11 cellular contexts compared by ENCODE assay signal in the genomic region with DNA sequence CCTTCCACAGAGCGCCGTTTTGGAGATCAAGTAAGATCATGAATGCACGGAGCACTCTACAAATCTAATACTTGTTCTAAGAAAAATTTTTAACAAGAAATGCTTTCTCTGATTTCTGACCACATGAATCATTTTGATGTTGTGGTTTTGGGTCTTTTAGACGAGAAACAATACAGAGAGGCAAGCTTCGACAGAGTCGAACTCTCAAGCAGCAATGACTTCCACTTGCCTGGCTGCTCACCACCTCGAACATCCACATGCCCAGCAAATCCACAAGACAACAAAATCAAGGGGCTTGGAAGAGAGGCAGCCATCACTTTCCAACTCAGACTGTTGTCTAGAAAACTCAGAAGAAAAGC.
DNase-seq lines count a peak whose midpoint lies in the region; ATAC-seq and TF ChIP-seq lines count a peak whose summit lies in the region.
"Had no signal": no experiment of that assay in that cellular context is flagged by ENCODE, and none has a peak within 500 bp of the region (broad histone marks: within the 10 kb centered on the region; RNA-seq: fewer than 3 reads in every experiment).

No MANE protein-coding gene starts in this region.

- H3K27ac Mint-ChIP-seq in CD8-positive, alpha-beta T cell, result peak overlapping the region; percentile 94
- H3K27ac Mint-ChIP-seq in natural killer cell, result peak overlapping the region; percentile 95 to 98

- TF ChIP-seq CTCF in CD8-positive, alpha-beta T cell (IDR thresholded peaks at IDR 0.05), result no peak
- no peak for TF ChIP-seq CTCF in OCI-LY1 (IDR thresholded peaks at IDR 0.05; ENCODE audit: low read length)
- TF ChIP-seq CTCF in mammary epithelial cell (conservative IDR thresholded peaks at IDR 0.05 in 1 of 2, IDR thresholded peaks at IDR 0.05 in 1 of 2; ENCODE audit: extremely low read depth in 1 of 2, insufficient read depth in 1 of 2, low read depth in 1 of 2, low read length in 2 of 2), result no peak
- TF ChIP-seq CTCF in natural killer cell (IDR thresholded peaks at IDR 0.05), result no peak

- peaks cover 23% of the 10 kb centered on the region for H3K36me3 Mint-ChIP-seq in CD8-positive, alpha-beta T cell
- peaks cover 12% of the 10 kb centered on the region for H3K36me3 Mint-ChIP-seq in natural killer cell

- dilution Hi-C loops in mammary epithelial cell (cut with HindIII; ENCODE audit: low sequenced_read_pairs), result loop anchor here (5.0 kb wide), 1 partner anchor 81 kb away; no protein-coding TSS in a partner anchor

- H3F3A ChIP-seq in OCI-LY1 (ENCODE audit: insufficient read depth, low read length), result peaks cover 9% of the 10 kb centered on the region; the same call in 1 of the 2 replicates

- H3K4me2 ChIP-seq in OCI-LY1 (ENCODE audit: low read length), result no peak overlapping the region
- peak overlapping the region; percentile 81 for H3K4me2 ChIP-seq in mammary epithelial cell (ENCODE audit: insufficient read depth, low read depth, low read length)

- POLR2A ChIA-PET in CD8-positive, alpha-beta T cell (lab: Charles Lee), result interaction anchor here (0.8 kb wide), 1 partner anchor 152 kb away, joined by 3 read pairs; no protein-coding TSS in a partner anchor

- H3K9ac ChIP-seq in OCI-LY1 (ENCODE audit: low read length), result no peak overlapping the region; the same call in 1 of the 2 replicates
- peak overlapping the region; percentile 92 for H3K9ac ChIP-seq in mammary epithelial cell (ENCODE audit: insufficient read depth, low read length)

- H4K20me1 ChIP-seq in OCI-LY1 (ENCODE audit: insufficient read depth, low read length), result no peaks in the 10 kb centered on the region
- H4K20me1 ChIP-seq in mammary epithelial cell (ENCODE audit: insufficient read depth, low read length), result no peaks in the 10 kb centered on the region

- 5% methylated on average over 7 of the region's 7 CpGs for WGBS in mammary epithelial cell (ENCODE audit: low coverage, missing lambda C conversion rate)

- H3K4me1 Mint-ChIP-seq in CD8-positive, alpha-beta T cell (ENCODE audit: low read depth), result peaks cover 41% of the 10 kb centered on the region
- H3K4me1 Mint-ChIP-seq in natural killer cell, result peaks cover 34 to 36% of the 10 kb centered on the region in 2 donors

- no peaks in the 10 kb centered on the region for H3K27me3 ChIP-seq in CD8-positive, alpha-beta T cell (ENCODE audit: insufficient read depth, low read length)
- H3K27me3 ChIP-seq in OCI-LY1 (ENCODE audit: insufficient read depth, low read length) (no peaks in the 10 kb centered on the region), mammary epithelial cell (ENCODE audit: insufficient read depth, low read length) (no peaks in the 10 kb centered on the region)

- peak; percentile 69 for ATAC-seq in CD8-positive, alpha-beta T cell
- ATAC-seq in natural killer cell, result peak; percentile 18 to 21 (median 19)

- H3K4me3 Mint-ChIP-seq in CD8-positive, alpha-beta T cell, result peak overlapping the region; percentile 9
- peak overlapping the region; percentile 63 for H3K4me3 Mint-ChIP-seq in natural killer cell

- H3K36me3 ChIP-seq in CD8-positive, alpha-beta T cell (ENCODE audit: insufficient read depth, low read length), result no peaks in the 10 kb centered on the region
- H3K36me3 ChIP-seq in OCI-LY1 (ENCODE audit: insufficient read depth, low read length), result peaks cover 99% of the 10 kb centered on the region
- peaks cover 10% of the 10 kb centered on the region for H3K36me3 ChIP-seq in mammary epithelial cell (ENCODE audit: insufficient read depth, low read length)

- no peak overlapping the region for H2AFZ ChIP-seq in OCI-LY1 (ENCODE audit: low read length)
- peak overlapping the region; percentile 10 for H2AFZ ChIP-seq in mammary epithelial cell (ENCODE audit: low read depth, low read length)

- H3K9me3 Mint-ChIP-seq in CD8-positive, alpha-beta T cell, result no peaks in the 10 kb centered on the region
- no peaks in the 10 kb centered on the region for H3K9me3 Mint-ChIP-seq in natural killer cell

- H3K79me2 ChIP-seq in OCI-LY1 (ENCODE audit: insufficient read depth, low read length), result no peaks in the 10 kb centered on the region
- peaks cover 11% of the 10 kb centered on the region for H3K79me2 ChIP-seq in mammary epithelial cell (ENCODE audit: insufficient read depth, low read length)

- no peak overlapping the region for H3K27ac ChIP-seq in CD8-positive, alpha-beta T cell (ENCODE audit: low read depth, low read length)
- H3K27ac ChIP-seq in OCI-LY1 (ENCODE audit: low read depth, low read length, poor library complexity, severe bottlenecking) (peak overlapping the region; percentile 97), mammary epithelial cell (ENCODE audit: insufficient read depth, low read depth, low read length) (peak overlapping the region; percentile 99)

- no peaks in the 10 kb centered on the region for H3K9me3 ChIP-seq in CD8-positive, alpha-beta T cell (ENCODE audit: low read length)
- H3K9me3 ChIP-seq in OCI-LY1 (ENCODE audit: low read length) (no peaks in the 10 kb centered on the region), mammary epithelial cell (replicated peaks; ENCODE audit: insufficient read depth, low read length) (no peaks in the 10 kb centered on the region)

- H3K9me2 ChIP-seq in OCI-LY1 (ENCODE audit: low read depth, low read length), result no peaks in the 10 kb centered on the region

- no peak for DNase-seq in CD8-positive, alpha-beta T cell
- DNase-seq in mammary epithelial cell, result peak; percentile 74
- no peak for DNase-seq in natural killer cell
- DNase-seq in CD1c-positive myeloid dendritic cell (ENCODE audit: extremely low spot score), result no peak
- no peak for DNase-seq in NCI-H146 treated with DMSO at 0.1 percent for 48 hours (lab: John Stamatoyannopoulos, UW; ENCODE audit: unreplicated experiment)
- no peak for DNase-seq in mesenteric fat pad (ENCODE audit: low spot score)
- no peak for DNase-seq in NCI-H1417 treated with DMSO at 0.1 percent for 48 hours (lab: John Stamatoyannopoulos, UW)
- DNase-seq: effector CD4-positive, alpha-beta T cell; NCI-H2081 treated with DMSO at 0.1 percent for 48 hours; SHP77 treated with DMSO at 0.1 percent for 48 hours had no signal

- CTCF ChIA-PET in CD8-positive, alpha-beta T cell (lab: Charles Lee), result interaction anchor here (0.8 to 3.0 kb wide), 9 partner anchors 11 to 272 kb away, joined by 3 to 17 read pairs (median 5); no protein-coding TSS in a partner anchor
- CTCF ChIA-PET in mammary epithelial cell (lab: Charles Lee; ENCODE audit: low non-redundant PET), result no interaction called here

- H3K4me3 ChIP-seq in CD8-positive, alpha-beta T cell (ENCODE audit: low read depth, low read length), result peak overlapping the region; percentile 3
- H3K4me3 ChIP-seq in OCI-LY1 (ENCODE audit: low read depth, low read length, poor library complexity, severe bottlenecking) (no peak overlapping the region), mammary epithelial cell (replicated peaks in 1 of 3; ENCODE audit: insufficient read depth in 1 of 3, low read depth in 2 of 3, low read length in 3 of 3) (no peak overlapping the region)

- BruUV-seq in mammary epithelial cell (replicated peaks; lab: Mats Ljungman, UMichigan), result TSS peak; percentile 22

- in situ Hi-C loops in mammary epithelial cell (cut with MboI; ENCODE audit: low sequenced_read_pairs in 2 of 2), result loop anchor here in 1 of 2 donors (5.0 to 10.0 kb wide), 2 partner anchors 141 to 248 kb away; no protein-coding TSS in a partner anchor

- peaks cover 34% of the 10 kb centered on the region for H3K4me1 ChIP-seq in CD8-positive, alpha-beta T cell (ENCODE audit: insufficient read depth, low read length)
- H3K4me1 ChIP-seq in OCI-LY1 (ENCODE audit: insufficient read depth, low read length, severe bottlenecking) (peaks cover 78% of the 10 kb centered on the region), mammary epithelial cell (ENCODE audit: insufficient read depth, low read length) (peaks cover 83% of the 10 kb centered on the region)

- H3K27me3 Mint-ChIP-seq in CD8-positive, alpha-beta T cell (ENCODE audit: low read depth), result no peaks in the 10 kb centered on the region
- no peaks in the 10 kb centered on the region for H3K27me3 Mint-ChIP-seq in natural killer cell (ENCODE audit: low read depth in 2 of 2)

- intact Hi-C loops in CD8-positive, alpha-beta T cell (cut with DNase I, micrococcal nuclease), result loop anchor here in 1 of 2 experiments (5.0 kb wide), 1 partner anchor 71 kb away; no protein-coding TSS in a partner anchor
- intact Hi-C loops in mammary epithelial cell (cut with micrococcal nuclease), result no loop called here
- intact Hi-C loops in natural killer cell (cut with micrococcal nuclease), result loop anchor here (10.0 kb wide), 1 partner anchor 1468 kb away; a partner anchor contains a TSS
